ENCODE assay signal across 13 cellular contexts in genomic region chr2:196979976-196980375, GRCh38.
"Had no signal": no experiment of that assay in that cellular context is flagged by ENCODE, and none has a peak within 500 bp of the region (broad histone marks: within the 10 kb centered on the region; RNA-seq: fewer than 3 reads in every experiment).

No MANE protein-coding gene starts in this region.

- DNase-seq: activated CD8-positive, alpha-beta memory T cell treated with anti-CD3 and anti-CD28 coated beads, Interleukin-2, amount 50 U/mL, for 4 hours; activated CD8-positive, alpha-beta T cell treated with anti-CD3 and anti-CD28 coated beads for 36 hours; activated naive CD8-positive, alpha-beta T cell treated with anti-CD3 and anti-CD28 coated beads, Interleukin-2, amount 10 ng/mL, durations not matched to agents 7 days and 5 days; activated T-cell treated with anti-CD3 and anti-CD28 coated beads, Interleukin-2, amount 50 U/mL, for 72 hours; aorta; esophagus squamous epithelium; heart left ventricle; naive B cell; small intestine; tibial artery had no signal

- H3K4me3 ChIP-seq: esophagus squamous epithelium, heart left ventricle, right atrium auricular region, tibial artery, vagina had no signal

- H3K9me3 ChIP-seq: esophagus squamous epithelium, heart left ventricle, right atrium auricular region, tibial artery, vagina had no signal

- H3K9ac ChIP-seq: parathyroid adenoma had no signal

- ATAC-seq: activated CD8-positive, alpha-beta T cell treated with anti-CD3 and anti-CD28 coated beads for 36 hours; activated T-cell treated with anti-CD3 and anti-CD28 coated beads, Interleukin-2, amount 50 U/mL, for 72 hours; heart left ventricle had no signal

- H3K27me3 ChIP-seq: esophagus squamous epithelium, heart left ventricle, right atrium auricular region, tibial artery, vagina had no signal

- H3K36me3 ChIP-seq: esophagus squamous epithelium, heart left ventricle, right atrium auricular region, tibial artery, vagina had no signal

- H2AFZ ChIP-seq: parathyroid adenoma had no signal

- H3K4me1 ChIP-seq: esophagus squamous epithelium, parathyroid adenoma, right atrium auricular region, tibial artery, vagina had no signal

- H3K27ac ChIP-seq: esophagus squamous epithelium, heart left ventricle, parathyroid adenoma, right atrium auricular region, tibial artery, vagina had no signal
